Comparison of ENCODE assay signal across 12 cellular contexts in the genomic region with DNA sequence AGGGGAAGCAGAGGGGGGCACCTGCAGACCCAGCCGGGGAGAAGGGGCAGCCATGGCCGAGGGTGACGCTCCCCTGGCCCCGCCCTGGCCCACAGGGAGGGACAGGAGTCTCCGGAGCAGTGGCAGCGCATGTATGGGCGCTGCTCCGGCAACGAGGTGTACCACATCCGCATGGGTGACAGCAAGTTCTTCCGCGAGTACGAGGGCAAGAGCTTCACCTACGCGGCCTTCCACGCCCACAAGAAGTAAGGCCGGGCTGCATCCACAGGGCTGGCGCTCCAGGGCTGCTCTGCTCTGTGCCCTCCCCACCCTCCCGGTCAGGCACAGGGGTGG.
"Had no signal": no experiment of that assay in that cellular context is flagged by ENCODE, and none has a peak within 500 bp of the region (broad histone marks: within the 10 kb centered on the region; RNA-seq: fewer than 3 reads in every experiment).

No MANE protein-coding gene starts in this region.

- DNase-seq: activated CD4-positive, alpha-beta T cell treated with anti-CD3 and anti-CD28 coated beads, Interleukin-2, amount 10 ng/mL, durations not matched to agents 24 days and 14 days; activated CD8-positive, alpha-beta memory T cell treated with anti-CD3 and anti-CD28 coated beads, Interleukin-2, amount 10 ng/mL, durations not matched to agents 7 days and 5 days; activated gamma-delta T cell treated with Interleukin-2 at 50 U/mL for 16 hours; activated naive CD8-positive, alpha-beta T cell treated with anti-CD3 and anti-CD28 coated beads for 36 hours; activated T-cell treated with anti-CD3 and anti-CD28 coated beads, Interleukin-2, amount 50 U/mL, for 24 hours; aorta; mesendoderm; stimulated activated CD4-positive, alpha-beta T cell treated with anti-CD3 and anti-CD28 coated beads, Interleukin-2, amount 100 ng/mL, for 48 hours had no signal

- H3K27ac Mint-ChIP-seq: activated CD4-positive, alpha-beta T cell treated with anti-CD3 and anti-CD28 coated beads, Interleukin-2, amount 10 ng/mL, durations not matched to agents 24 days and 14 days; activated CD8-positive, alpha-beta memory T cell treated with anti-CD3 and anti-CD28 coated beads, Interleukin-2, amount 10 ng/mL, durations not matched to agents 7 days and 5 days; activated naive CD8-positive, alpha-beta T cell treated with anti-CD3 and anti-CD28 coated beads for 36 hours; activated T-cell treated with anti-CD3 and anti-CD28 coated beads, Interleukin-2, amount 50 U/mL, for 24 hours; WTC11 had no signal

- H3K4me3 ChIP-seq: breast epithelium, hepatocyte, vagina had no signal

- H3K36me3 Mint-ChIP-seq: activated CD8-positive, alpha-beta memory T cell treated with anti-CD3 and anti-CD28 coated beads, Interleukin-2, amount 10 ng/mL, durations not matched to agents 7 days and 5 days; activated naive CD8-positive, alpha-beta T cell treated with anti-CD3 and anti-CD28 coated beads for 36 hours; WTC11 had no signal

- H3K27ac ChIP-seq: breast epithelium, hepatocyte, vagina had no signal

- H3K4me1 ChIP-seq: breast epithelium, vagina had no signal

- ATAC-seq: activated CD8-positive, alpha-beta memory T cell treated with anti-CD3 and anti-CD28 coated beads, Interleukin-2, amount 10 ng/mL, durations not matched to agents 7 days and 5 days; WTC11 had no signal

- H3K27me3 Mint-ChIP-seq: activated CD4-positive, alpha-beta T cell treated with anti-CD3 and anti-CD28 coated beads, Interleukin-2, amount 10 ng/mL, durations not matched to agents 24 days and 14 days; activated CD8-positive, alpha-beta memory T cell treated with anti-CD3 and anti-CD28 coated beads, Interleukin-2, amount 10 ng/mL, durations not matched to agents 7 days and 5 days; activated naive CD8-positive, alpha-beta T cell treated with anti-CD3 and anti-CD28 coated beads for 36 hours; activated T-cell treated with anti-CD3 and anti-CD28 coated beads, Interleukin-2, amount 50 U/mL, for 24 hours had no signal

- H3K36me3 ChIP-seq: breast epithelium, vagina had no signal

- H3K4me1 Mint-ChIP-seq: activated CD4-positive, alpha-beta T cell treated with anti-CD3 and anti-CD28 coated beads, Interleukin-2, amount 10 ng/mL, durations not matched to agents 24 days and 14 days; activated CD8-positive, alpha-beta memory T cell treated with anti-CD3 and anti-CD28 coated beads, Interleukin-2, amount 10 ng/mL, durations not matched to agents 7 days and 5 days; activated naive CD8-positive, alpha-beta T cell treated with anti-CD3 and anti-CD28 coated beads for 36 hours; WTC11 had no signal

- H3K4me3 Mint-ChIP-seq: activated CD4-positive, alpha-beta T cell treated with anti-CD3 and anti-CD28 coated beads, Interleukin-2, amount 10 ng/mL, durations not matched to agents 24 days and 14 days; activated CD8-positive, alpha-beta memory T cell treated with anti-CD3 and anti-CD28 coated beads, Interleukin-2, amount 10 ng/mL, durations not matched to agents 7 days and 5 days; activated naive CD8-positive, alpha-beta T cell treated with anti-CD3 and anti-CD28 coated beads for 36 hours; activated T-cell treated with anti-CD3 and anti-CD28 coated beads, Interleukin-2, amount 50 U/mL, for 24 hours; WTC11 had no signal
